In the genomic region with DNA sequence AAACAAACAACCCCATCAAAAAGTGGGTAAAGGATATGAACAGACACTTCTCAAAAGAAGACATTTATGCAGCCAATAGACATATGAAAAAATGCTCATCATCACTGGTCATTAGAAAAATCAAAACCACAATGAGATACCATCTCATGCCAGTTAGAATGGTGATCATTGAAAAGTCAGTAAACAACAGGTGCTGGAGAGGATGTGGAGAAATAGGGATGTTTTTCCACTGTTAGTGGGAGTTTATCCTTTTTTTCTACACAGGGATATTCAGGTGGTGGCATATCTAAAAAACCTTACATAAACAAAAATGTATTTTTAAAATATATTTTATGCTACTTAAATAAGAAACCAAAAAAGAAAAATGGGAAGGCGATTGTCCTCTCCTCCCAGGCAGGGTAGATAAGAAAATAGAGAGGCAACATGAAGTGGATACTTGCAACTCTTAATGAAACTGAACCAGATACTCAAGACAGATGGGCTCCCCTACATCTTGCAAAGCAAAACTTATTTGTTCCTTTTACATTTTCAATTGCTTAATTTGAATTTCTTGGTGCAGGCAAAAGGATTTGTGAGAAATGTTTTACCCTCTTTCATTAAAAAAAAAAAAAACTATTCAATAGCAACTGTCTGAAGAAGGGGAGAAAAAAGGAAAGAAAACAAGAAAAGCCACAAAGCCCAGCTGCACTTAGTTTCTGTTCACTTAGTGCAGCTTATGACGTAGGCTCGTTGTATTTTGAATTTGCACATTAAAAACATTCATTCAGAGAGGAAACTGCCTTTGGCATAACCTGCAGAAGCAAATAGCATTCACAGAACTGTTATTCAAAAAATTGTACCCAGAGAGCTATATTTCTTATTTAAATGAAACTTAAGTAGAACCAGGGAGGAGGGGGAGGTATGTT, we compare ENCODE assay signal across 9 cellular contexts. TPM values are rescaled to one million over a fixed set of nuclear protein-coding genes. Genes with fewer than 3 reads are reported as not detected.
DNase-seq lines count a peak whose midpoint lies in the region; ATAC-seq and TF ChIP-seq lines count a peak whose summit lies in the region.
"Had no signal": no experiment of that assay in that cellular context is flagged by ENCODE, and none has a peak within 500 bp of the region (broad histone marks: within the 10 kb centered on the region; RNA-seq: fewer than 3 reads in every experiment).

No MANE protein-coding gene starts in this region.

- H2AFZ ChIP-seq in neural progenitor cell (replicated peaks), result peak overlapping the region; percentile 80

- no peak for TF ChIP-seq POLR2A in body of pancreas (IDR thresholded peaks at IDR 0.05)

- H4K20me1 ChIP-seq in DOHH2 (ENCODE audit: control insufficient read depth, insufficient read depth, low read depth, low read length) (no peaks in the 10 kb centered on the region), neural progenitor cell (ENCODE audit: low read depth) (no peaks in the 10 kb centered on the region)

- H3K4me1 Mint-ChIP-seq in brain, result peaks cover 32% of the 10 kb centered on the region
- H3K4me1 Mint-ChIP-seq in neural progenitor cell, result peaks cover 33% of the 10 kb centered on the region

- ATAC-seq in GM21381 (IDR thresholded peaks at IDR 0.05; ENCODE audit: unreplicated experiment), result peak; percentile 80
- peak; percentile 84 for ATAC-seq in HG03565 (IDR thresholded peaks at IDR 0.05; ENCODE audit: unreplicated experiment)
- ATAC-seq in body of pancreas, result no peak

- H3K9me3 ChIP-seq in DOHH2 (ENCODE audit: control insufficient read depth, insufficient read depth, low read length) (peaks cover 7% of the 10 kb centered on the region; the same call in 1 of the 2 replicates), neural progenitor cell (ENCODE audit: low read depth) (no peaks in the 10 kb centered on the region), body of pancreas (no peaks in the 10 kb centered on the region)

- H3K9me3 Mint-ChIP-seq in brain (peaks cover 4 to 9% (median 7%) of the 10 kb centered on the region in 5 experiments), neural progenitor cell (peaks cover 16% of the 10 kb centered on the region)

- H3K27me3 ChIP-seq in DOHH2 (ENCODE audit: control insufficient read depth, low read length) (no peaks in the 10 kb centered on the region), neural progenitor cell (no peaks in the 10 kb centered on the region), body of pancreas (no peaks in the 10 kb centered on the region)

- H3K27me3 Mint-ChIP-seq in brain (peaks cover 3% of the 10 kb centered on the region), neural progenitor cell (ENCODE audit: insufficient read depth, low read depth) (no peaks in the 10 kb centered on the region)

- peak overlapping the region; percentile 48 to 99 (median 95) for H3K27ac Mint-ChIP-seq in brain
- H3K27ac Mint-ChIP-seq in neural progenitor cell, result peak overlapping the region; percentile 100

- H3K4me2 ChIP-seq in DOHH2 (ENCODE audit: low read length) (peak overlapping the region; percentile 46), neural progenitor cell (no peak overlapping the region)

- WGBS in body of pancreas, 2 donors, result 61 to 73% methylated on average over 3 of the region's 3 CpGs

- DNase-seq in neural progenitor cell (ENCODE audit: low spot score), result no peak
- DNase-seq in head of caudate nucleus, result no peak
- DNase-seq in DMS114 treated with DMSO at 0.1 percent for 48 hours (lab: John Stamatoyannopoulos, UW; ENCODE audit: unreplicated experiment), result no peak
- DNase-seq in body of pancreas, result no peak

- H3K4me1 ChIP-seq in DOHH2 (ENCODE audit: control insufficient read depth, low read length), result peaks cover 39% of the 10 kb centered on the region
- H3K4me1 ChIP-seq in neural progenitor cell, result peaks cover 9% of the 10 kb centered on the region
- H3K4me1 ChIP-seq in body of pancreas, result peaks cover 20% of the 10 kb centered on the region

- intact Hi-C loops in head of caudate nucleus (cut with DNase I) (no loop called here), body of pancreas (cut with DNase I) (no loop called here)

- H3K36me3 ChIP-seq in DOHH2 (ENCODE audit: control insufficient read depth, low read length) (no peaks in the 10 kb centered on the region), neural progenitor cell (no peaks in the 10 kb centered on the region), body of pancreas (replicated peaks in 1 of 2; ENCODE audit: insufficient read depth in 1 of 2, low read depth in 2 of 2) (no peaks in the 10 kb centered on the region)

- TF ChIP-seq CTCF in DOHH2 (IDR thresholded peaks at IDR 0.05; ENCODE audit: low read depth, low read length, poor library complexity, severe bottlenecking) (no peak), brain (conservative IDR thresholded peaks at IDR 0.05) (no peak), neural progenitor cell (IDR thresholded peaks at IDR 0.05) (no peak), body of pancreas (IDR thresholded peaks at IDR 0.05) (no peak)

- H3K9ac ChIP-seq in neural progenitor cell, result no peak overlapping the region

- H3F3A ChIP-seq in DOHH2 (ENCODE audit: control insufficient read depth, insufficient read depth) (no peaks in the 10 kb centered on the region), neural progenitor cell (ENCODE audit: low read depth) (no peaks in the 10 kb centered on the region)

- H3K36me3 Mint-ChIP-seq in brain, result peaks cover 4% of the 10 kb centered on the region
- peaks cover 2% of the 10 kb centered on the region for H3K36me3 Mint-ChIP-seq in neural progenitor cell

- H3K79me2 ChIP-seq in DOHH2 (ENCODE audit: control insufficient read depth, low read length) (no peaks in the 10 kb centered on the region), neural progenitor cell (ENCODE audit: low read depth) (no peaks in the 10 kb centered on the region)

- peak overlapping the region; percentile 35 for H3K4me3 ChIP-seq in DOHH2 (ENCODE audit: low read length)
- H3K4me3 ChIP-seq in neural progenitor cell, result no peak overlapping the region
- H3K4me3 ChIP-seq in body of pancreas, result no peak overlapping the region

- H3K4me3 Mint-ChIP-seq in brain (peak overlapping the region in 3 of 5 experiments; percentile 36 to 53 (median 41)), neural progenitor cell (no peak overlapping the region)

- peak overlapping the region; percentile 72 for H3K27ac ChIP-seq in DOHH2 (ENCODE audit: low read depth, low read length)
- no peak overlapping the region for H3K27ac ChIP-seq in neural progenitor cell
- peak overlapping the region in 2 of 4 donors; percentile 46 to 70 for H3K27ac ChIP-seq in body of pancreas

- no peaks in the 10 kb centered on the region for H3K9me2 ChIP-seq in DOHH2 (replicated peaks; ENCODE audit: control insufficient read depth, low read length)

RNA-seq across cellular contexts. Expression of a gene that starts 36.9 kb away (rescaled TPM):
- 2.5 TPM for polyA plus RNA-seq in brain (ENCODE audit: insufficient read depth, low read depth, low replicate concordance)
- not detected in 2 replicates for total RNA-seq in neural progenitor cell (ENCODE audit: low replicate concordance)
- total RNA-seq in body of pancreas, result 10 to 100 TPM in 1 of 2 donors, under 1 TPM in 1; 0.99 to 10.4 TPM
- total RNA-seq: lung microvascular endothelial cell had no signal
